ENCODE assay signal across 21 cellular contexts in the genomic region with DNA sequence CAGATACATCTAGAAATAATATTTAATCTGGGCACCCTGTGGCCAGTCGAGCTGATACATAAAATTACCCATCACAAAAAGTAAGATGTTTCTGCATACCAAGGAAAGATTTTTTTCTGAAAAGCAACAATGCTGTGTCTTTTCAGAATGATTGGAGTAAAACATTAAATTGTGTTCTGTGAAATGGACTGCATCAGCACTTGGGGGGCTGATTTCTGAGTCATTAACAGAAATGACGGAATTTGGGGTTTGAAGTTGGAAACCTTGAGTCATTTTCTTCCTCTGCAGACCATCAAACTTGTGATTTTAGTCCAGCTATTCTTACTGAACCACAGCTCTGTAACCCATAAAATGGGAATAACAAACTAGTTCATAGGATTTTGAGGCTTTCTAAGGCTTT.
DNase-seq lines count a peak whose midpoint lies in the region; ATAC-seq and TF ChIP-seq lines count a peak whose summit lies in the region.
"Had no signal": no experiment of that assay in that cellular context is flagged by ENCODE, and none has a peak within 500 bp of the region (broad histone marks: within the 10 kb centered on the region; RNA-seq: fewer than 3 reads in every experiment).

No MANE protein-coding gene starts in this region.

- no peaks in the 10 kb centered on the region for H3K79me2 ChIP-seq in GM23248 (ENCODE audit: insufficient read depth)

- no peaks in the 10 kb centered on the region for H3F3A ChIP-seq in GM23248 (ENCODE audit: insufficient read depth)

- H3K9me3 ChIP-seq in GM23248 (ENCODE audit: low read depth) = no peaks in the 10 kb centered on the region

- H3K9me2 ChIP-seq in GM23248 (ENCODE audit: insufficient read depth) = no peaks in the 10 kb centered on the region

- DNase-seq in GM23248 = peak; percentile 57
- DNase-seq in RPMI7951 (ENCODE audit: low read depth) = peak; percentile 20
- peak; percentile 79 for DNase-seq in kidney epithelial cell (ENCODE audit: low read depth)
- peak; percentile 77 for DNase-seq in stromal cell of bone marrow (ENCODE audit: low read depth)
- no peak for DNase-seq in HuH-7.5 (ENCODE audit: low spot score)
- DNase-seq in stimulated activated naive CD4-positive, alpha-beta T cell (lab: John Stamatoyannopoulos, UW) = no peak
- DNase-seq: CD8-positive, alpha-beta memory T cell; DND-41; MG63; NCI-H1092; NCI-H146; NCI-H2081 treated with DMSO at 0.1 percent for 48 hours; NCI-H510A treated with DMSO at 0.1 percent for 48 hours; SHP77 treated with DMSO at 0.1 percent for 48 hours; T-helper 1 cell had no signal

- no peaks in the 10 kb centered on the region for H4K20me1 ChIP-seq in GM23248 (ENCODE audit: insufficient read depth)
- H4K20me1 ChIP-seq: BLaER1 had no signal

- no peak overlapping the region for H3K4me2 ChIP-seq in GM23248 (ENCODE audit: unreplicated experiment)
- H3K4me2 ChIP-seq: BLaER1 had no signal

- no peak overlapping the region for H3K4me3 ChIP-seq in GM23248
- no peak overlapping the region for H3K4me3 ChIP-seq in kidney epithelial cell (ENCODE audit: low read depth, low read length)
- H3K4me3 ChIP-seq: BLaER1, MG63 had no signal

- peak overlapping the region; percentile 24; the same call in 1 of the 2 replicates for H3K27ac ChIP-seq in GM23248
- H3K27ac ChIP-seq: BLaER1 had no signal

- 52 to 54% methylated on average over 2 of the region's 2 CpGs for WGBS in GM23248 (ENCODE audit: low coverage in 1 of 2, low lambda C conversion rate in 2 of 2, missing lambda C conversion rate in 2 of 2), 2 experiments

- H3K36me3 ChIP-seq in GM23248 (ENCODE audit: low read depth) (no peaks in the 10 kb centered on the region), kidney epithelial cell (ENCODE audit: control insufficient read depth, insufficient read depth, low read length) (no peaks in the 10 kb centered on the region)
- H3K36me3 ChIP-seq: BLaER1, MG63 had no signal

- no peak for ATAC-seq in GM19351 (IDR thresholded peaks at IDR 0.05; ENCODE audit: unreplicated experiment)
- ATAC-seq in activated CD4-positive, CD25-positive, alpha-beta regulatory T cell treated with anti-CD3 and anti-CD28 coated beads, Interleukin-2, amount 50 U/mL, for 24 hours = no peak
- ATAC-seq: HCT116, HepG2, SK-N-SH treated with all-trans-retinoic acid at 6 μM for 48 hours had no signal

- in situ Hi-C loops in GM23248 (cut with MboI) = no loop called here

- peak overlapping the region; percentile 34; the same call in 1 of the 2 replicates for H2AFZ ChIP-seq in GM23248

- no peaks in the 10 kb centered on the region for H3K27me3 ChIP-seq in GM23248 (replicated peaks; ENCODE audit: insufficient read depth)
- H3K27me3 ChIP-seq in kidney epithelial cell (ENCODE audit: control insufficient read depth, insufficient read depth, low read length) = no peaks in the 10 kb centered on the region
- H3K27me3 ChIP-seq: BLaER1, MG63 had no signal

- peaks cover 7% of the 10 kb centered on the region for H3K4me1 ChIP-seq in GM23248 (ENCODE audit: insufficient read depth)
- H3K4me1 ChIP-seq: BLaER1 had no signal

- TF ChIP-seq CTCF in kidney epithelial cell (IDR thresholded peaks at IDR 0.05; ENCODE audit: insufficient read depth, low read length, poor library complexity, severe bottlenecking) = no peak

- H3K9ac ChIP-seq in GM23248 = no peak overlapping the region
- H3K9ac ChIP-seq: BLaER1 had no signal

Comparison
In these comparisons a context has a peak if more than half of its experiments do, and no peak if none do; other contexts are left out.
1. DNase-seq: peak in GM23248 (single experiment), RPMI7951 (single experiment), kidney epithelial cell (single experiment) and stromal cell of bone marrow (single experiment); none in HuH-7.5 (single experiment) and stimulated activated naive CD4-positive, alpha-beta T cell (0 of 6).